In genomic region chr6:93792751-93793150, GRCh38 we compare ENCODE assay signal across 28 cellular contexts.
A peak's percentile ranks its signal among the peaks of the same experiment; 100 is the strongest.
DNase-seq lines count a peak whose midpoint lies in the region; ATAC-seq and TF ChIP-seq lines count a peak whose summit lies in the region.
"Had no signal": no experiment of that assay in that cellular context is flagged by ENCODE, and none has a peak within 500 bp of the region (broad histone marks: within the 10 kb centered on the region; RNA-seq: fewer than 3 reads in every experiment).

No MANE protein-coding gene starts in this region.

- no peaks in the 10 kb centered on the region for H3K36me3 Mint-ChIP-seq in activated naive CD4-positive, alpha-beta T cell treated with anti-CD3 and anti-CD28 coated beads, Interleukin-2, amount 10 ng/mL, durations not matched to agents 7 days and 5 days
- H3K36me3 Mint-ChIP-seq: activated naive CD4-positive, alpha-beta T cell treated with anti-CD3 and anti-CD28 coated beads, Interleukin-2, amount 50 U/mL, for 24 hours; IgD-negative memory B cell; type B pancreatic cell had no signal

- no peak overlapping the region for H3K4me3 ChIP-seq in SJCRH30
- H3K4me3 ChIP-seq in choroid plexus epithelial cell (ENCODE audit: low read depth, low read length) = no peak overlapping the region
- no peak overlapping the region for H3K4me3 ChIP-seq in ascending aorta
- H3K4me3 ChIP-seq: dorsolateral prefrontal cortex, esophagus squamous epithelium, right lobe of liver had no signal

- TF ChIP-seq CTCF in choroid plexus epithelial cell (conservative IDR thresholded peaks at IDR 0.05; ENCODE audit: low read depth, low read length) (no peak), ascending aorta (IDR thresholded peaks at IDR 0.05) (no peak)

- ATAC-seq in HG02763 (IDR thresholded peaks at IDR 0.05; ENCODE audit: unreplicated experiment) (no peak), GM21825 (IDR thresholded peaks at IDR 0.05; ENCODE audit: unreplicated experiment) (no peak)
- ATAC-seq: right lobe of liver had no signal

- peaks cover 2% of the 10 kb centered on the region for H3K4me1 ChIP-seq in SJCRH30
- no peaks in the 10 kb centered on the region for H3K4me1 ChIP-seq in ascending aorta
- H3K4me1 ChIP-seq: esophagus squamous epithelium, right lobe of liver had no signal

- peaks cover 6% of the 10 kb centered on the region for H3K9me3 Mint-ChIP-seq in activated naive CD4-positive, alpha-beta T cell treated with anti-CD3 and anti-CD28 coated beads, Interleukin-2, amount 10 ng/mL, durations not matched to agents 7 days and 5 days
- H3K9me3 Mint-ChIP-seq: type B pancreatic cell had no signal

- DNase-seq in SJCRH30 = peak; percentile 34 to 71
- DNase-seq in choroid plexus epithelial cell (ENCODE audit: low read depth) = peak; percentile 83
- peak; percentile 79 for DNase-seq in iris pigment epithelial cell (ENCODE audit: low read depth)
- peak; percentile 70 for DNase-seq in smooth muscle cell of the brain vasculature (ENCODE audit: low read depth, low spot score)
- DNase-seq in ascending aorta (ENCODE audit: low spot score in 2 of 2) = no peak
- no peak for DNase-seq in activated naive CD4-positive, alpha-beta T cell treated with anti-CD3 and anti-CD28 coated beads, Interleukin-2, amount 10 ng/mL, durations not matched to agents 7 days and 5 days
- DNase-seq: activated CD4-positive, alpha-beta T cell treated with anti-CD3 and anti-CD28 coated beads for 48 hours; aorta; CD8-positive, alpha-beta memory T cell; cerebellar nuclear complex; DMS153; dorsolateral prefrontal cortex; esophagus squamous epithelium; islet precursor cell; OCI-M1; right lobe of liver; stimulated activated CD4-positive, alpha-beta T cell treated with anti-CD3 and anti-CD28 coated beads, Interleukin-15, amount 100 ng/mL, for 24 hours; stimulated activated CD4-positive, alpha-beta T cell treated with anti-CD3 and anti-CD28 coated beads, Interleukin-4, amount 100 ng/mL, for 4 hours; substantia nigra; WERI-Rb-1 had no signal

- no peaks in the 10 kb centered on the region for H3K4me1 Mint-ChIP-seq in activated naive CD4-positive, alpha-beta T cell treated with anti-CD3 and anti-CD28 coated beads, Interleukin-2, amount 10 ng/mL, durations not matched to agents 7 days and 5 days
- H3K4me1 Mint-ChIP-seq: activated naive CD4-positive, alpha-beta T cell treated with anti-CD3 and anti-CD28 coated beads, Interleukin-2, amount 50 U/mL, for 24 hours; CD8-positive, alpha-beta memory T cell; IgD-negative memory B cell had no signal

- H3K36me3 ChIP-seq in SJCRH30 (no peaks in the 10 kb centered on the region), ascending aorta (no peaks in the 10 kb centered on the region)
- H3K36me3 ChIP-seq: esophagus squamous epithelium, right lobe of liver, WERI-Rb-1 had no signal

- H3K27me3 Mint-ChIP-seq in activated naive CD4-positive, alpha-beta T cell treated with anti-CD3 and anti-CD28 coated beads, Interleukin-2, amount 10 ng/mL, durations not matched to agents 7 days and 5 days = no peaks in the 10 kb centered on the region
- H3K27me3 Mint-ChIP-seq: activated naive CD4-positive, alpha-beta T cell treated with anti-CD3 and anti-CD28 coated beads, Interleukin-2, amount 50 U/mL, for 24 hours; CD8-positive, alpha-beta memory T cell; IgD-negative memory B cell; type B pancreatic cell had no signal

- H3K9me3 ChIP-seq in SJCRH30 (replicated peaks) (no peaks in the 10 kb centered on the region), ascending aorta (no peaks in the 10 kb centered on the region)
- H3K9me3 ChIP-seq: esophagus squamous epithelium, right lobe of liver had no signal

- CTCF ChIA-PET in activated naive CD4-positive, alpha-beta T cell treated with anti-CD3 and anti-CD28 coated beads, Interleukin-2, amount 10 ng/mL, durations not matched to agents 7 days and 5 days (lab: Charles Lee) = no interaction called here

- no peak overlapping the region for H3K4me3 Mint-ChIP-seq in activated naive CD4-positive, alpha-beta T cell treated with anti-CD3 and anti-CD28 coated beads, Interleukin-2, amount 10 ng/mL, durations not matched to agents 7 days and 5 days
- H3K4me3 Mint-ChIP-seq: activated naive CD4-positive, alpha-beta T cell treated with anti-CD3 and anti-CD28 coated beads, Interleukin-2, amount 50 U/mL, for 24 hours; CD8-positive, alpha-beta memory T cell; IgD-negative memory B cell; type B pancreatic cell had no signal

- no peak overlapping the region for H3K27ac Mint-ChIP-seq in activated naive CD4-positive, alpha-beta T cell treated with anti-CD3 and anti-CD28 coated beads, Interleukin-2, amount 10 ng/mL, durations not matched to agents 7 days and 5 days
- H3K27ac Mint-ChIP-seq: activated naive CD4-positive, alpha-beta T cell treated with anti-CD3 and anti-CD28 coated beads, Interleukin-2, amount 50 U/mL, for 24 hours; activated T-helper 2 cell treated with anti-CD3 and anti-CD28 coated beads, Interferon-gamma antibody, Interleukin-2, Interleukin-4, amounts not matched to agents 10 μg/mL and 5 μg/mL and 100 μg/mL, durations not matched to agents 14 hours and 24 hours and 36 hours; CD8-positive, alpha-beta memory T cell; IgD-negative memory B cell; progenitor cell of endocrine pancreas; type B pancreatic cell had no signal

- no peak overlapping the region for H3K27ac ChIP-seq in SJCRH30
- H3K27ac ChIP-seq in ascending aorta = no peak overlapping the region
- H3K27ac ChIP-seq: dorsolateral prefrontal cortex, esophagus squamous epithelium, right lobe of liver, RWPE1, WERI-Rb-1 had no signal

- intact Hi-C loops in ascending aorta (cut with DNase I) = no loop called here

- H3K27me3 ChIP-seq in SJCRH30 (no peaks in the 10 kb centered on the region), ascending aorta (no peaks in the 10 kb centered on the region)
- H3K27me3 ChIP-seq: dorsolateral prefrontal cortex, esophagus squamous epithelium, right lobe of liver had no signal

Comparison
In these comparisons a context has a peak if more than half of its experiments do, and no peak if none do; other contexts are left out.
1. DNase-seq: peak in SJCRH30 (2 of 2), choroid plexus epithelial cell (single experiment), iris pigment epithelial cell (single experiment) and smooth muscle cell of the brain vasculature (single experiment); none in ascending aorta (0 of 2) and activated naive CD4-positive, alpha-beta T cell treated with anti-CD3 and anti-CD28 coated beads, Interleukin-2, amount 10 ng/mL, durations not matched to agents 7 days and 5 days (single experiment).